In genomic region chr5:61330879-61331406, GRCh38 we compare ENCODE assay signal across 8 cellular contexts. TPM values are rescaled to one million over a fixed set of nuclear protein-coding genes. Genes with fewer than 3 reads are reported as not detected.
A peak's percentile ranks its signal among the peaks of the same experiment; 100 is the strongest.
DNase-seq lines count a peak whose midpoint lies in the region; ATAC-seq and TF ChIP-seq lines count a peak whose summit lies in the region.

No MANE protein-coding gene starts in this region.

- H3K4me1 ChIP-seq in Panc1 (ENCODE audit: control insufficient read depth, insufficient read depth, low read length) = peaks cover 14% of the 10 kb centered on the region
- peaks cover 17% of the 10 kb centered on the region for H3K4me1 ChIP-seq in thymus (ENCODE audit: control insufficient read depth, insufficient read depth, low read length)

- in situ Hi-C loops in Panc1 (cut with HindIII; ENCODE audit: low pct_unique_long_range_greater_than_20kb, low sequenced_read_pairs) = no loop called here

- intact Hi-C loops in CD4-positive, alpha-beta T cell (cut with DNase I, micrococcal nuclease) = loop anchor here (1.0 to 10.0 kb wide), 7 partner anchors 44 to 1084 kb away; partner anchors contain the start of genes DEPDC1B (in 1 of the 2), ERCC8 (in 1 of the 2), IPO11 (in 1 of the 2) and NDUFAF2 (in 1 of the 2)
- intact Hi-C loops in Panc1 (cut with micrococcal nuclease; ENCODE audit: unreplicated experiment) = loop anchor here (2.0 to 10.0 kb wide), 2 partner anchors 164 to 484 kb away; no protein-coding TSS in a partner anchor

- peak overlapping the region; percentile 100 for H3K4me3 Mint-ChIP-seq in CD4-positive, alpha-beta T cell
- H3K4me3 Mint-ChIP-seq in nephron = peak overlapping the region; percentile 96 to 97 (median 96)

- TF ChIP-seq CTCF in CD4-positive, alpha-beta T cell (IDR thresholded peaks at IDR 0.05) = no peak
- peak; percentile 57 for TF ChIP-seq CTCF in Panc1 (IDR thresholded peaks at IDR 0.05)
- TF ChIP-seq CTCF in fibroblast of villous mesenchyme (IDR thresholded peaks at IDR 0.05; ENCODE audit: insufficient read depth, low read depth, low read length) = peak; percentile 53
- TF ChIP-seq CTCF in nephron (IDR thresholded peaks at IDR 0.05; ENCODE audit: unreplicated experiment in 3 of 3) = peak; percentile 36 to 53 (median 43)

- POLR2A ChIA-PET in CD4-positive, alpha-beta T cell (lab: Charles Lee) = interaction anchor here (0.7 to 3.8 kb wide), 17 partner anchors 11 to 975 kb away, joined by 3 to 60 read pairs (median 5); partner anchors contain the start of genes ERCC8, KIF2A, NDUFAF2 and SMIM15
- POLR2A ChIA-PET in Panc1 (lab: Charles Lee) = interaction anchor here (0.7 to 1.9 kb wide), 3 partner anchors 19 to 167 kb away, joined by 3 to 13 read pairs (median 5); no protein-coding TSS in a partner anchor

- H3K9me3 Mint-ChIP-seq in CD4-positive, alpha-beta T cell = no peaks in the 10 kb centered on the region
- no peaks in the 10 kb centered on the region for H3K9me3 Mint-ChIP-seq in nephron

- H3K36me3 ChIP-seq in Panc1 (ENCODE audit: control insufficient read depth, insufficient read depth, low read length) = no peaks in the 10 kb centered on the region; the same call in 1 of the 2 replicates
- no peaks in the 10 kb centered on the region for H3K36me3 ChIP-seq in thymus (ENCODE audit: control insufficient read depth, insufficient read depth)

- CTCF ChIA-PET in CD4-positive, alpha-beta T cell (lab: Charles Lee) = interaction anchor here (0.7 to 2.5 kb wide), 4 partner anchors 14 to 131 kb away, joined by 3 to 12 read pairs (median 3); no protein-coding TSS in a partner anchor
- CTCF ChIA-PET in Panc1 (lab: Charles Lee) = interaction anchor here (0.7 kb wide), 1 partner anchor 276 kb away, joined by 3 read pairs; no protein-coding TSS in a partner anchor

- no peaks in the 10 kb centered on the region for H3K9me3 ChIP-seq in CD4-positive, alpha-beta T cell (ENCODE audit: control insufficient read depth, low read length)
- no peaks in the 10 kb centered on the region for H3K9me3 ChIP-seq in Panc1 (ENCODE audit: control insufficient read depth, insufficient read depth, low read depth, low read length)
- H3K9me3 ChIP-seq in thymus (ENCODE audit: control insufficient read depth) = no peaks in the 10 kb centered on the region

- WGBS in thymus = under 1% methylated on average over 78 of the region's 78 CpGs

- peak overlapping the region; percentile 100 for H3K27ac Mint-ChIP-seq in CD4-positive, alpha-beta T cell
- peak overlapping the region in 2 of 3 experiments; percentile 93 to 97 for H3K27ac Mint-ChIP-seq in nephron

- H3K4me3 ChIP-seq in Panc1 (ENCODE audit: low read depth in 2 of 2, low read length in 2 of 2) (peak overlapping the region; percentile 76 to 83), fibroblast of villous mesenchyme (ENCODE audit: low read depth, low read length) (peak overlapping the region; percentile 65), thymus (ENCODE audit: low read length) (peak overlapping the region; percentile 91)

- peaks cover 21% of the 10 kb centered on the region for H3K36me3 Mint-ChIP-seq in CD4-positive, alpha-beta T cell (ENCODE audit: low read depth)
- peaks cover 1% of the 10 kb centered on the region for H3K36me3 Mint-ChIP-seq in nephron (ENCODE audit: low read depth)

- H3K27ac ChIP-seq in CD4-positive, alpha-beta T cell (ENCODE audit: low read depth, low read length) = peak overlapping the region; percentile 87
- no peak overlapping the region; the same call in 1 of the 2 replicates for H3K27ac ChIP-seq in Panc1 (ENCODE audit: low read length)
- peak overlapping the region; percentile 72 for H3K27ac ChIP-seq in thymus (ENCODE audit: low read depth)

- H3K27me3 Mint-ChIP-seq in CD4-positive, alpha-beta T cell = peaks cover 44% of the 10 kb centered on the region
- peaks cover 7% of the 10 kb centered on the region for H3K27me3 Mint-ChIP-seq in nephron (ENCODE audit: low read depth)

- peaks cover 47% of the 10 kb centered on the region for H3K4me1 Mint-ChIP-seq in CD4-positive, alpha-beta T cell (ENCODE audit: low read depth)
- H3K4me1 Mint-ChIP-seq in nephron = peaks cover 38% of the 10 kb centered on the region

- peak; percentile 50 to 80 (median 69) for DNase-seq in CD4-positive, alpha-beta T cell
- no peak for DNase-seq in Panc1 (ENCODE audit: low read depth, low spot score)
- peak; percentile 66 for DNase-seq in activated gamma-delta T cell treated with Interleukin-2 at 50 U/mL for 16 hours
- peak; percentile 80 for DNase-seq in fibroblast of villous mesenchyme (ENCODE audit: low read depth)

- H3K27me3 ChIP-seq in CD4-positive, alpha-beta T cell (ENCODE audit: control insufficient read depth, insufficient read depth, low read length) = peaks cover 16% of the 10 kb centered on the region
- no peaks in the 10 kb centered on the region for H3K27me3 ChIP-seq in Panc1 (ENCODE audit: control insufficient read depth, insufficient read depth, low read length)
- H3K27me3 ChIP-seq in thymus (ENCODE audit: control insufficient read depth, insufficient read depth) = peaks cover 33% of the 10 kb centered on the region

- peak; percentile 24 for ATAC-seq in CD4-positive, alpha-beta T cell (ENCODE audit: poor library complexity)
- ATAC-seq in GM19372 (IDR thresholded peaks at IDR 0.05; ENCODE audit: low read depth, unreplicated experiment) (peak; percentile 21), HG03460 (IDR thresholded peaks at IDR 0.05; ENCODE audit: unreplicated experiment) (peak; percentile 30), Panc1 (peak; percentile 62)

- no TSS peak for BruUV-seq in Panc1 (replicated peaks; lab: Mats Ljungman, UMichigan)

RNA-seq across cellular contexts. Expression of gene ZSWIM6, which starts 1.1 kb away (rescaled TPM):
- total RNA-seq in CD4-positive, alpha-beta T cell = 1 to 10 TPM; 4.1 TPM
- total RNA-seq in Panc1 (2021; ENCODE audit: unreplicated experiment) = 10.8 TPM
- polyA plus RNA-seq in Panc1 (2012; ENCODE audit: insufficient read length) = 5.0 TPM
- 9.0 and 16.4 TPM in 2 replicates for total RNA-seq in fibroblast of villous mesenchyme
- 9.0 TPM for polyA plus RNA-seq in thymus
